Comparison of ENCODE assay signal across 1 cellular context in the genomic region with DNA sequence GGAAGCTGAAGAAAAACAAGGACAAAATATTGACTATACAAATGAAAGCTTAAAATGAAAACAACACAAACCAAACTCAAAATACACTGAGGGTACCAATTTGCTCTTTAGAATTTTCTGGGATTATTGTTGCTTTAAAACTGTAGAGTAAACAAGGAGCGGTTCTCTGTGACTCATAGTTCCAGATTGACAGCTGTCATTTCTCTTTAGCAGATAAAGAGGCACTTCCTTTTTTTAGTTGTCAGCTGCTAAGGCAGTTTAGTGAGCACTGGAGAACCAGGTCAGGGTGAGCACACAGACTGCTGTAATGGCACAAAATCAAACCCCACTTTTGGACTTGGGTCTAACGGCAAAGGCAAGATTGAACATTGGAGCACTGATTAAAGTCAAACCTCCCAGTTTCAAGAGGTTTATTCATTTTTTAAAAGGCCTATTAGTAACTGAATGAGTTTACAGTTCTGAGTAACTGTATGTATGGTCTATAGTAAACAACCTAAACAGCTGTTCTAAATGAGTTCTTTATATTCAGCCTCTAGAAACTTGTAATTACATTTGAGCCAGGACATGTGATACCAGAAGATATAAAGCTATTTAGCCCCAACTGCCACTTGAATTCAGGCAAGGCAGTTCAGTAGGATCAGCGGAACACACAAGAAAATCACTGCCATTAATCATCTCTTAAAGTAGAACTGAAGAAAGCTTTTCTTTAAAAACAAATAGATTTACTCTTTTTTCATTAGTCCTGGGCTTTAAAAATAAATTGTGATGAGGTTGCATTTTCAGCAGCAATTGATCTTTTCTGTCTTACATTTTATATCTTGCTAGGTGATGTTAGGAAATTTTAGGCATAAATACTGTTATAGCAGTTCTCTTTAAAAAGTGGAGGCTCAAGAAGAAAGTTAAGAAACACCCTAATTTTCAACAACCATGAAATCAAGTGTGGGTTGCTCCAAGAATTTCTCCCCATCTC.
TF ChIP-seq lines count a peak whose summit lies in the region.

No MANE protein-coding gene starts in this region.

TF ChIP-seq in K562, 482 proteins besides CTCF, POLR2A, EP300 and RAD21 (continued from another document):
- TF ChIP-seq, protein P1, sequence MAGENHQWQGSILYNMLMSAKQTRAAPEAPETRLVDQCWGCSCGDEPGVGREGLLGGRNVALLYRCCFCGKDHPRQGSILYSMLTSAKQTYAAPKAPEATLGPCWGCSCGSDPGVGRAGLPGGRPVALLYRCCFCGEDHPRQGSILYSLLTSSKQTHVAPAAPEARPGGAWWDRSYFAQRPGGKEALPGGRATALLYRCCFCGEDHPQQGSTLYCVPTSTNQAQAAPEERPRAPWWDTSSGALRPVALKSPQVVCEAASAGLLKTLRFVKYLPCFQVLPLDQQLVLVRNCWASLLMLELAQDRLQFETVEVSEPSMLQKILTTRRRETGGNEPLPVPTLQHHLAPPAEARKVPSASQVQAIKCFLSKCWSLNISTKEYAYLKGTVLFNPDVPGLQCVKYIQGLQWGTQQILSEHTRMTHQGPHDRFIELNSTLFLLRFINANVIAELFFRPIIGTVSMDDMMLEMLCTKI (IDR thresholded peaks at IDR 0.05; ENCODE audit: partially characterized antibody) = no peak
- TF ChIP-seq MCM5 (IDR thresholded peaks at IDR 0.05; ENCODE audit: low read depth) = no peak
- TF ChIP-seq, protein P2, sequence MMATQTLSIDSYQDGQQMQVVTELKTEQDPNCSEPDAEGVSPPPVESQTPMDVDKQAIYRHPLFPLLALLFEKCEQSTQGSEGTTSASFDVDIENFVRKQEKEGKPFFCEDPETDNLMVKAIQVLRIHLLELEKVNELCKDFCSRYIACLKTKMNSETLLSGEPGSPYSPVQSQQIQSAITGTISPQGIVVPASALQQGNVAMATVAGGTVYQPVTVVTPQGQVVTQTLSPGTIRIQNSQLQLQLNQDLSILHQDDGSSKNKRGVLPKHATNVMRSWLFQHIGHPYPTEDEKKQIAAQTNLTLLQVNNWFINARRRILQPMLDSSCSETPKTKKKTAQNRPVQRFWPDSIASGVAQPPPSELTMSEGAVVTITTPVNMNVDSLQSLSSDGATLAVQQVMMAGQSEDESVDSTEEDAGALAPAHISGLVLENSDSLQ (IDR thresholded peaks at IDR 0.05) = peak; percentile 91
- TF ChIP-seq, protein P3, sequence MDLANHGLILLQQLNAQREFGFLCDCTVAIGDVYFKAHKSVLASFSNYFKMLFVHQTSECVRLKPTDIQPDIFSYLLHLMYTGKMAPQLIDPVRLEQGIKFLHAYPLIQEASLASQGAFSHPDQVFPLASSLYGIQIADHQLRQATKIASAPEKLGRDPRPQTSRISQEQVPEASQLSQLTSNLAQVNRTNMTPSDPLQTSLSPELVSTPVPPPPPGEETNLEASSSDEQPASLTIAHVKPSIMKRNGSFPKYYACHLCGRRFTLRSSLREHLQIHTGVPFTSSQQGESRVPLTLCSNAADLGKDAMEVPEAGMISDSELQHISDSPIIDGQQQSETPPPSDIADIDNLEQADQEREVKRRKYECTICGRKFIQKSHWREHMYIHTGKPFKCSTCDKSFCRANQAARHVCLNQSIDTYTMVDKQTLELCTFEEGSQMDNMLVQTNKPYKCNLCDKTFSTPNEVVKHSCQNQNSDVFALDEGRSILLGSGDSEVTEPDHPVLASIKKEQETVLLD (IDR thresholded peaks at IDR 0.05) = no peak
- TF ChIP-seq NUFIP1 (IDR thresholded peaks at IDR 0.05; ENCODE audit: partially characterized antibody) = no peak
- TF ChIP-seq HMG20A (CRISPR knock-in tag; conservative IDR thresholded peaks at IDR 0.05) = no peak
- no peak for TF ChIP-seq EP400 (IDR thresholded peaks at IDR 0.05)
- no peak for TF ChIP-seq ZFP36 (IDR thresholded peaks at IDR 0.05; ENCODE audit: low read depth, low read length, partially characterized antibody)
- peak; percentile 90 for TF ChIP-seq SPI1 (IDR thresholded peaks at IDR 0.05; ENCODE audit: borderline replicate concordance, low read depth, low read length)
- TF ChIP-seq TAF7 (tag; IDR thresholded peaks at IDR 0.05) = no peak
- TF ChIP-seq, protein P4, sequence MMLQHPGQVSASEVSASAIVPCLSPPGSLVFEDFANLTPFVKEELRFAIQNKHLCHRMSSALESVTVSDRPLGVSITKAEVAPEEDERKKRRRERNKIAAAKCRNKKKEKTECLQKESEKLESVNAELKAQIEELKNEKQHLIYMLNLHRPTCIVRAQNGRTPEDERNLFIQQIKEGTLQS (IDR thresholded peaks at IDR 0.05) = no peak
- TF ChIP-seq, protein P4 (CRISPR knock-in tag; conservative IDR thresholded peaks at IDR 0.05) = no peak
- TF ChIP-seq SUPT5H (IDR thresholded peaks at IDR 0.05) = no peak
- TF ChIP-seq, protein P5, sequence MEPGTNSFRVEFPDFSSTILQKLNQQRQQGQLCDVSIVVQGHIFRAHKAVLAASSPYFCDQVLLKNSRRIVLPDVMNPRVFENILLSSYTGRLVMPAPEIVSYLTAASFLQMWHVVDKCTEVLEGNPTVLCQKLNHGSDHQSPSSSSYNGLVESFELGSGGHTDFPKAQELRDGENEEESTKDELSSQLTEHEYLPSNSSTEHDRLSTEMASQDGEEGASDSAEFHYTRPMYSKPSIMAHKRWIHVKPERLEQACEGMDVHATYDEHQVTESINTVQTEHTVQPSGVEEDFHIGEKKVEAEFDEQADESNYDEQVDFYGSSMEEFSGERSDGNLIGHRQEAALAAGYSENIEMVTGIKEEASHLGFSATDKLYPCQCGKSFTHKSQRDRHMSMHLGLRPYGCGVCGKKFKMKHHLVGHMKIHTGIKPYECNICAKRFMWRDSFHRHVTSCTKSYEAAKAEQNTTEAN (CRISPR knock-in tag; IDR thresholded peaks at IDR 0.05) = no peak
- TF ChIP-seq, protein P6, sequence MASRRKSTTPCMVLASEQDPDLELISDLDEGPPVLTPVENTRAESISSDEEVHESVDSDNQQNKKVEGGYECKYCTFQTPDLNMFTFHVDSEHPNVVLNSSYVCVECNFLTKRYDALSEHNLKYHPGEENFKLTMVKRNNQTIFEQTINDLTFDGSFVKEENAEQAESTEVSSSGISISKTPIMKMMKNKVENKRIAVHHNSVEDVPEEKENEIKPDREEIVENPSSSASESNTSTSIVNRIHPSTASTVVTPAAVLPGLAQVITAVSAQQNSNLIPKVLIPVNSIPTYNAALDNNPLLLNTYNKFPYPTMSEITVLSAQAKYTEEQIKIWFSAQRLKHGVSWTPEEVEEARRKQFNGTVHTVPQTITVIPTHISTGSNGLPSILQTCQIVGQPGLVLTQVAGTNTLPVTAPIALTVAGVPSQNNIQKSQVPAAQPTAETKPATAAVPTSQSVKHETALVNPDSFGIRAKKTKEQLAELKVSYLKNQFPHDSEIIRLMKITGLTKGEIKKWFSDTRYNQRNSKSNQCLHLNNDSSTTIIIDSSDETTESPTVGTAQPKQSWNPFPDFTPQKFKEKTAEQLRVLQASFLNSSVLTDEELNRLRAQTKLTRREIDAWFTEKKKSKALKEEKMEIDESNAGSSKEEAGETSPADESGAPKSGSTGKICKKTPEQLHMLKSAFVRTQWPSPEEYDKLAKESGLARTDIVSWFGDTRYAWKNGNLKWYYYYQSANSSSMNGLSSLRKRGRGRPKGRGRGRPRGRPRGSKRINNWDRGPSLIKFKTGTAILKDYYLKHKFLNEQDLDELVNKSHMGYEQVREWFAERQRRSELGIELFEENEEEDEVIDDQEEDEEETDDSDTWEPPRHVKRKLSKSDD (conservative IDR thresholded peaks at IDR 0.05; ENCODE audit: low read length) = no peak
- no peak for TF ChIP-seq GATA2 (CRISPR knock-in tag; IDR thresholded peaks at IDR 0.05)
- TF ChIP-seq ZNF134 (CRISPR knock-in tag; conservative IDR thresholded peaks at IDR 0.05) = no peak
- TF ChIP-seq MAFF (IDR thresholded peaks at IDR 0.05; ENCODE audit: low read length) = peak; percentile 74
- TF ChIP-seq HNRNPK (IDR thresholded peaks at IDR 0.05; ENCODE audit: low read depth, low read length, poor library complexity, severe bottlenecking) = no peak
- no peak for TF ChIP-seq RBM15 (IDR thresholded peaks at IDR 0.05; ENCODE audit: insufficient read depth, low read length)
- no peak for TF ChIP-seq DIDO1 (tag; IDR thresholded peaks at IDR 0.05; ENCODE audit: low read depth)
- no peak for TF ChIP-seq ESRRA (IDR thresholded peaks at IDR 0.05; ENCODE audit: borderline replicate concordance, low read depth)
- no peak for TF ChIP-seq ZNF253 (CRISPR knock-in tag; conservative IDR thresholded peaks at IDR 0.05)
- no peak for TF ChIP-seq PCBP1 (IDR thresholded peaks at IDR 0.05; ENCODE audit: low read depth, low read length, poor library complexity, severe bottlenecking)
- TF ChIP-seq ZNF77 (CRISPR knock-in tag; IDR thresholded peaks at IDR 0.05) = no peak
- peak; percentile 38 to 86; a peak in 2 of 4 replicates for TF ChIP-seq FOXA3 (CRISPR knock-in tag; conservative IDR thresholded peaks at IDR 0.05 in 1 of 2, IDR thresholded peaks at IDR 0.05 in 1 of 2)
- 0 out of 2 replicates have a peak, but pooled peaks have one; percentile 45 for TF ChIP-seq FOSL1 (tag; conservative IDR thresholded peaks at IDR 0.05)
